8 cellular contexts compared by ENCODE assay signal in genomic region chr1:46247433-46248121, GRCh38. TPM values are rescaled to one million over a fixed set of nuclear protein-coding genes. Genes with fewer than 3 reads are reported as not detected.
DNase-seq lines count a peak whose midpoint lies in the region; ATAC-seq, FAIRE-seq and TF ChIP-seq lines count a peak whose summit lies in the region.

RAD54L (plus strand) TSS chr1:46247763; CDS start chr1:46248406, 643 bp downstream.

- H3K9me3 ChIP-seq in mammary epithelial cell (replicated peaks; ENCODE audit: insufficient read depth, low read length) (no peaks in the 10 kb centered on the region), iPS-20b (ENCODE audit: insufficient read depth, low read depth, low read length) (no peaks in the 10 kb centered on the region), small intestine (ENCODE audit: control insufficient read depth, low read depth) (no peaks in the 10 kb centered on the region)

- H2AFZ ChIP-seq in mammary epithelial cell (ENCODE audit: low read depth, low read length): peak within 1 kb of the TSS; percentile 99

- 2% methylated on average over 21 of the region's 50 CpGs for WGBS in mammary epithelial cell (ENCODE audit: low coverage, missing lambda C conversion rate)
- 2 to 3% (median 2%) methylated on average over 30 to 50 of the region's 50 CpGs for WGBS in small intestine, 3 donors

- BruUV-seq in mammary epithelial cell (replicated peaks; lab: Mats Ljungman, UMichigan): no TSS peak

- CTCF ChIA-PET in AG04449 (lab: Yijun Ruan, JAX) (interaction anchor here (1.2 to 5.1 kb wide), 8 partner anchors 13 to 100 kb away, joined by 3 to 96 read pairs (median 5); partner anchors contain the start of gene NSUN4), mammary epithelial cell (lab: Charles Lee; ENCODE audit: low non-redundant PET) (interaction anchor here (0.6 kb wide), 1 partner anchor 86 kb away, joined by 5 read pairs; no protein-coding TSS in a partner anchor)

- no peak for FAIRE-seq in small intestine (lab: Jason Lieb, UNC)

- H3K27ac ChIP-seq in VCaP (peak within 1 kb of the TSS; percentile 79), mammary epithelial cell (ENCODE audit: insufficient read depth, low read depth, low read length) (peak within 1 kb of the TSS; percentile 73), iPS-20b (ENCODE audit: low read length) (peak within 1 kb of the TSS; percentile 42), small intestine (ENCODE audit: low read depth in 1 of 2, low read length in 1 of 2) (peak within 1 kb of the TSS; percentile 74 to 79)

- H3K4me3 ChIP-seq in AG04449 (ENCODE audit: low read depth, low read length) (peak within 1 kb of the TSS; percentile 94), mammary epithelial cell (replicated peaks in 1 of 3; ENCODE audit: insufficient read depth in 1 of 3, low read depth in 2 of 3, low read length in 3 of 3) (peak within 1 kb of the TSS; percentile 75 to 88 (median 81)), iPS-20b (ENCODE audit: low read length) (peak within 1 kb of the TSS; percentile 96), small intestine (ENCODE audit: low read depth in 1 of 2, low read length in 2 of 2) (peak within 1 kb of the TSS; percentile 37 to 57)

- peak; percentile 95 for DNase-seq in AG04449 (ENCODE audit: low read depth, low spot score)
- peak; percentile 99 for DNase-seq in NCI-H2227 (lab: John Stamatoyannopoulos, UW; ENCODE audit: unreplicated experiment)
- DNase-seq in mammary epithelial cell: peak; percentile 99
- peak; percentile 99 for DNase-seq in small intestine

- POLR2A ChIA-PET in AG04449 (lab: Yijun Ruan, JAX): interaction anchor here (1.3 kb wide), 1 partner anchor 56 kb away, joined by 8 read pairs; the partner anchor contains the start of genes LRRC41 and UQCRH

- H3K4me1 ChIP-seq in mammary epithelial cell (ENCODE audit: insufficient read depth, low read length): peaks cover 16% of the 10 kb centered on the region
- 0 out of 2 replicates have a peak, but pooled peaks cover 7% of the 10 kb centered on the region for H3K4me1 ChIP-seq in iPS-20b (ENCODE audit: insufficient read depth, low read length)
- peaks cover 3 to 4% of the 10 kb centered on the region in 2 donors for H3K4me1 ChIP-seq in small intestine (ENCODE audit: control insufficient read depth in 2 of 2, insufficient read depth in 1 of 2, low read depth in 1 of 2, low read length in 1 of 2)

- peak within 1 kb of the TSS; percentile 75 for H3K9ac ChIP-seq in mammary epithelial cell (ENCODE audit: insufficient read depth, low read length)
- peak within 1 kb of the TSS; percentile 94 for H3K9ac ChIP-seq in iPS-20b (ENCODE audit: low read depth, low read length)

- TF ChIP-seq CTCF in AG04449 (IDR thresholded peaks at IDR 0.05; ENCODE audit: insufficient read depth, low read length, missing control alignments) (no peak), VCaP (conservative IDR thresholded peaks at IDR 0.05) (no peak), mammary epithelial cell (conservative IDR thresholded peaks at IDR 0.05 in 1 of 2, IDR thresholded peaks at IDR 0.05 in 1 of 2; ENCODE audit: extremely low read depth in 1 of 2, insufficient read depth in 1 of 2, low read depth in 1 of 2, low read length in 2 of 2) (no peak)

- dilution Hi-C loops in mammary epithelial cell (cut with HindIII; ENCODE audit: low sequenced_read_pairs): no loop called here

- H4K20me1 ChIP-seq in mammary epithelial cell (ENCODE audit: insufficient read depth, low read length): no peaks in the 10 kb centered on the region

- ATAC-seq in GM18907 (IDR thresholded peaks at IDR 0.05; ENCODE audit: unreplicated experiment) (peak; percentile 93), HG03139 (IDR thresholded peaks at IDR 0.05; ENCODE audit: unreplicated experiment) (peak; percentile 89)

- intact Hi-C loops in mammary epithelial cell (cut with micrococcal nuclease): loop anchor here (1.0 to 5.0 kb wide), 4 partner anchors 50 to 101 kb away; partner anchors contain the start of genes NSUN4 and POMGNT1

- peak within 1 kb of the TSS; percentile 96 for H3K4me2 ChIP-seq in mammary epithelial cell (ENCODE audit: insufficient read depth, low read depth, low read length)

- in situ Hi-C loops in mammary epithelial cell (cut with MboI; ENCODE audit: low sequenced_read_pairs in 2 of 2): no loop called here

- peaks cover 8% of the 10 kb centered on the region for H3K36me3 ChIP-seq in mammary epithelial cell (ENCODE audit: insufficient read depth, low read length)
- H3K36me3 ChIP-seq in iPS-20b (ENCODE audit: insufficient read depth, low read depth, low read length): peaks cover 37% of the 10 kb centered on the region
- no peaks in the 10 kb centered on the region for H3K36me3 ChIP-seq in small intestine (ENCODE audit: control insufficient read depth in 2 of 2, insufficient read depth in 2 of 2, low read length in 2 of 2)

- H3K27me3 ChIP-seq in mammary epithelial cell (ENCODE audit: insufficient read depth, low read length): no peaks in the 10 kb centered on the region
- no peaks in the 10 kb centered on the region for H3K27me3 ChIP-seq in iPS-20b (ENCODE audit: insufficient read depth, low read length)
- H3K27me3 ChIP-seq in small intestine (ENCODE audit: control insufficient read depth in 2 of 2, insufficient read depth in 2 of 2, low read length in 2 of 2): no peaks in the 10 kb centered on the region

- peaks cover 31% of the 10 kb centered on the region for H3K79me2 ChIP-seq in mammary epithelial cell (ENCODE audit: insufficient read depth, low read length)

RNA-seq across cellular contexts. Expression of gene RAD54L, which starts in this region (rescaled TPM):
- 10 to 100 TPM in 1 of 2 donors, 1 to 10 TPM in 1; 1.2 to 14.3 TPM for total RNA-seq in mammary epithelial cell
- 10.5 TPM for polyA plus RNA-seq in mammary epithelial cell
- polyA minus RNA-seq in mammary epithelial cell: 17.6 TPM
- polyA plus RNA-seq in small intestine: 1 to 10 TPM; 1.9 to 9.7 (median 2.0) TPM

Comparison
In these comparisons a context has a peak if more than half of its experiments do, and no peak if none do; other contexts are left out.
1. Peak in every context shown above with its lines: DNase-seq, ATAC-seq, H3K4me3 ChIP-seq and H3K27ac ChIP-seq.